29 cellular contexts compared by ENCODE assay signal in the genomic region with DNA sequence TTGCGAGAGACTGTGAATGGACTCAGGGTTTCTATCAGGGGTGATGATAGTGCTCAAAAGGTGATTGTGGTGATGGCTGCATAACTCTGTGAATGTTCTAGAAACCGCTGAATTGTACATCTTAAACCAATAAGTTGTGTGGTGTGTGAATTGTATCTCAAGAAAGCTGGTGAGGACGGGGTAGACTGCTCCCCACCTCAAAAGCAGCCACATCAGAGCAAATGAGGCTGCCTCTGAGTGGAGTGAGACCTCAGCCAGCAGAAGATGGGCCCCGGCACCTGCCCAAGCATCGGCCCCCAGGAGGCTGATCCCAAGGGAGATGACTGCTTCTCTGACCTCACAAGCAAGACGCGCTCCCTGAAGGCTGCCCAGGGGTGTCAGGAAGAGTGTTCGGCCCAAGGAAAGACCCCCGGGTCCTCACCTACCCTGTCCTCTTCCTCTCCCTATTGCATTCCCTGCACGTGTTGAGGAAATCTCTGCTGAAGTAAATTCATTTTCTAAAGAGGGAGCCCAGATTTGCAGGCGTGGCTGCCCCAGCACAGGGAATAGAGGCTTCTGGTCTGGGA.
"Had no signal": no experiment of that assay in that cellular context is flagged by ENCODE, and none has a peak within 500 bp of the region (broad histone marks: within the 10 kb centered on the region; RNA-seq: fewer than 3 reads in every experiment).

No MANE protein-coding gene starts in this region.

- DNase-seq: activated CD4-positive, alpha-beta T cell treated with anti-CD3 and anti-CD28 coated beads for 4 hours; activated CD4-positive, alpha-beta T cell treated with anti-CD3 and anti-CD28 coated beads, Interleukin-2, amount 50 U/mL, for 48 hours; activated CD4-positive, CD25-positive, alpha-beta regulatory T cell; activated CD8-positive, alpha-beta memory T cell treated with anti-CD3 and anti-CD28 coated beads, Interleukin-2, amount 50 U/mL, for 48 hours; activated T-cell treated with anti-CD3 and anti-CD28 coated beads, Interleukin-2, amount 50 U/mL, for 24 hours; adrenal gland; aorta; body of pancreas; dermis blood vessel endothelial cell; effector CD4-positive, alpha-beta T cell; foreskin keratinocyte; heart left ventricle; hypothalamus; left lung; mesendoderm; mucosa of descending colon; nucleus accumbens; pancreas; sigmoid colon; small intestine; stimulated activated CD4-positive, alpha-beta T cell treated with anti-CD3 and anti-CD28 coated beads, Interleukin-4, amount 100 ng/mL, for 24 hours had no signal

- H3K36me3 Mint-ChIP-seq: activated naive CD4-positive, alpha-beta T cell treated with anti-CD3 and anti-CD28 coated beads, Interleukin-2, amount 50 U/mL, for 24 hours; stimulated activated effector memory CD8-positive, alpha-beta T cell treated with anti-CD3 and anti-CD28 coated beads, Interleukin-12 subunit alpha, Interleukin-12 subunit beta, amount 100 ng/mL, for 72 hours had no signal

- H3K27ac Mint-ChIP-seq: activated naive CD4-positive, alpha-beta T cell treated with anti-CD3 and anti-CD28 coated beads, Interleukin-2, amount 50 U/mL, for 24 hours; activated T-cell treated with anti-CD3 and anti-CD28 coated beads, Interleukin-2, amount 50 U/mL, for 24 hours; activated T-helper 2 cell treated with anti-CD3 and anti-CD28 coated beads, Interferon-gamma antibody, Interleukin-2, Interleukin-4, amounts not matched to agents 10 μg/mL and 5 μg/mL and 100 μg/mL, durations not matched to agents 14 hours and 24 hours and 36 hours; stimulated activated effector memory CD8-positive, alpha-beta T cell treated with anti-CD3 and anti-CD28 coated beads, Interleukin-12 subunit alpha, Interleukin-12 subunit beta, amount 100 ng/mL, for 72 hours had no signal

- H3K4me1 ChIP-seq: body of pancreas, esophagus muscularis mucosa, foreskin keratinocyte, heart left ventricle, left lung, pancreas, prostate gland, sigmoid colon, suprapubic skin, tibial artery had no signal

- H3K9me3 Mint-ChIP-seq: activated naive CD4-positive, alpha-beta T cell treated with anti-CD3 and anti-CD28 coated beads, Interleukin-2, amount 50 U/mL, for 24 hours; activated T-cell treated with anti-CD3 and anti-CD28 coated beads, Interleukin-2, amount 50 U/mL, for 24 hours; activated T-helper 2 cell treated with anti-CD3 and anti-CD28 coated beads, Interferon-gamma antibody, Interleukin-2, Interleukin-4, amounts not matched to agents 10 μg/mL and 5 μg/mL and 100 μg/mL, durations not matched to agents 14 hours and 24 hours and 36 hours; stimulated activated effector memory CD8-positive, alpha-beta T cell treated with anti-CD3 and anti-CD28 coated beads, Interleukin-12 subunit alpha, Interleukin-12 subunit beta, amount 100 ng/mL, for 72 hours had no signal

- ATAC-seq: body of pancreas; foreskin keratinocyte; heart left ventricle; left lung; mucosa of descending colon; pancreas; stimulated activated effector memory CD8-positive, alpha-beta T cell treated with anti-CD3 and anti-CD28 coated beads, Interleukin-12 subunit alpha, Interleukin-12 subunit beta, amount 100 ng/mL, for 72 hours had no signal

- H3K9me3 ChIP-seq: adrenal gland, body of pancreas, esophagus muscularis mucosa, heart left ventricle, left lung, mucosa of descending colon, pancreas, prostate gland, sigmoid colon, tibial artery had no signal

- H3K4me3 Mint-ChIP-seq: activated naive CD4-positive, alpha-beta T cell treated with anti-CD3 and anti-CD28 coated beads, Interleukin-2, amount 50 U/mL, for 24 hours; activated T-cell treated with anti-CD3 and anti-CD28 coated beads, Interleukin-2, amount 50 U/mL, for 24 hours; stimulated activated effector memory CD8-positive, alpha-beta T cell treated with anti-CD3 and anti-CD28 coated beads, Interleukin-12 subunit alpha, Interleukin-12 subunit beta, amount 100 ng/mL, for 72 hours had no signal

- H3K4me1 Mint-ChIP-seq: stimulated activated effector memory CD8-positive, alpha-beta T cell treated with anti-CD3 and anti-CD28 coated beads, Interleukin-12 subunit alpha, Interleukin-12 subunit beta, amount 100 ng/mL, for 72 hours had no signal

- H3K36me3 ChIP-seq: adrenal gland, esophagus muscularis mucosa, heart left ventricle, left lung, pancreas, prostate gland, sigmoid colon, suprapubic skin, tibial artery had no signal

- H3K27ac ChIP-seq: adrenal gland, body of pancreas, esophagus muscularis mucosa, foreskin keratinocyte, heart left ventricle, left lung, pancreas, prostate gland, sigmoid colon, suprapubic skin, tibial artery had no signal

- H3K27me3 ChIP-seq: adrenal gland, body of pancreas, foreskin keratinocyte, pancreas had no signal

- H3K4me3 ChIP-seq: adrenal gland, body of pancreas, esophagus muscularis mucosa, heart left ventricle, left lung, lung, mucosa of descending colon, pancreas, prostate gland, sigmoid colon, suprapubic skin, tibial artery had no signal
